8 cellular contexts compared by ENCODE assay signal in the genomic region with DNA sequence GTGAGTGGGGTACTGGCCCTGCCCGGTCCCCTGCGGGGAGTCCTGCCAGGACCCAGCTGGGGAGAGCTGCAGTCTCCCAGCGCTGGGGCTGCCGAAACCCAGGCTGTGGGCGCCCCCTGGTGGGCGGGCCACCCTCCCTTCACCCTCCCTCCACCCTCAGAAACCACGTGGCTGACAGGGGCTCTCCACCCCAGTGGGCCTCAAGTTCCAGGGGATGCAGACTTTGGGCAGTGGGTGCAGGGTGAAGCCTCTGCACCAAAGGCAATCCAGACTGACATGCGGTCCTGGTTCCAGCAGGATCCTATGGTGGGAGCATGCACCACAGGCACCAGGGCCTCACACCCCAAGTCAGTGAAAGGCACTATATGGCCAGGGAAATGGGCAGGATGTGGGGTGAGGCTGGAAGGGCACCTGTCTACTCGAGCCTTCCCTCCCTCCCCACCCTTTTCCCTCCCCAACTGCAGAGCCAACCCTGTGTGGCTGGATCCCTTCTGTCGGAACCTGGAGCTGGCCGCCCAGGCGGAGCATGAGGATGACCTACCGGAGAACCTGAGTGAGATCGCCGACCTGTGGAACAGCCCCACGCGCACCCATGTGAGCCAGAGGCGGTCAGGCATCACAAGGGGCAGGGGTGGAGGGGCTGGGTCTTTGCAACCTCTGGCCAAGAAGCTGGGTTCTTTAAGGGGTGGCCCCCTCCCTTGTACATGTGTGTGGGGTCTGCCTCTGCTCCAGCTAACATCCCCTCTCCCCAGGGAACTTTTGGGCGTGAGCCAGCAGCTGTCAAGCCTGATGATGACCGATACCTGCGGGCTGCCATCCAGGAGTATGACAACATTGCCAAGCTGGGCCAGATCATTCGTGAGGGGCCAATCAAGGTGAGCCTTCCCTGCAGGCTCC. TPM values are rescaled to one million over a fixed set of nuclear protein-coding genes. Genes with fewer than 3 reads are reported as not detected.
DNase-seq lines count a peak whose midpoint lies in the region; ATAC-seq and TF ChIP-seq lines count a peak whose summit lies in the region.

No MANE protein-coding gene starts in this region.

- no peaks in the 10 kb centered on the region for H3K27me3 ChIP-seq in GM23338 (ENCODE audit: insufficient read depth)
- no peaks in the 10 kb centered on the region for H3K27me3 ChIP-seq in effector memory CD4-positive, alpha-beta T cell (replicated peaks; ENCODE audit: control insufficient read depth, insufficient read depth, low read length, poor library complexity, severe bottlenecking)

- CTCF ChIA-PET in activated CD4-positive, alpha-beta memory T cell treated with anti-CD3 and anti-CD28 coated beads for 36 hours (lab: Charles Lee), result interaction anchor here (0.6 to 3.9 kb wide), 30 partner anchors 8 to 497 kb away, joined by 3 to 28 read pairs (median 4); a partner anchor contains a TSS

- H3K9me3 Mint-ChIP-seq in GM23338 (no peaks in the 10 kb centered on the region; the same call in 1 of the 3 replicates), mesothelial cell of epicardium (no peaks in the 10 kb centered on the region)
- no peaks in the 10 kb centered on the region for H3K9me3 Mint-ChIP-seq in activated CD4-positive, alpha-beta memory T cell treated with anti-CD3 and anti-CD28 coated beads for 36 hours

- H3F3A ChIP-seq in GM23338 (replicated peaks; ENCODE audit: low read depth), result no peaks in the 10 kb centered on the region

- no peaks in the 10 kb centered on the region for H3K9me3 ChIP-seq in effector memory CD4-positive, alpha-beta T cell (ENCODE audit: control insufficient read depth, low read length)

- no peak overlapping the region for H3K4me2 ChIP-seq in GM23338

- H3K9me2 ChIP-seq in GM23338 (ENCODE audit: insufficient read depth), result no peaks in the 10 kb centered on the region

- H3K36me3 Mint-ChIP-seq in GM23338 (ENCODE audit: low read depth) (peaks cover 24% of the 10 kb centered on the region), mesothelial cell of epicardium (peaks cover 15% of the 10 kb centered on the region)
- peaks cover 6% of the 10 kb centered on the region for H3K36me3 Mint-ChIP-seq in activated CD4-positive, alpha-beta memory T cell treated with anti-CD3 and anti-CD28 coated beads for 36 hours

- H4K20me1 ChIP-seq in GM23338 (replicated peaks; ENCODE audit: insufficient read depth), result no peaks in the 10 kb centered on the region; the same call in 1 of the 2 replicates

- H3K27me3 Mint-ChIP-seq in GM23338 (ENCODE audit: insufficient read depth, low read depth, poor library complexity) (peaks cover 6% of the 10 kb centered on the region), mesothelial cell of epicardium (ENCODE audit: low read depth) (peaks cover 5% of the 10 kb centered on the region)
- no peaks in the 10 kb centered on the region for H3K27me3 Mint-ChIP-seq in activated CD4-positive, alpha-beta memory T cell treated with anti-CD3 and anti-CD28 coated beads for 36 hours

- H3K4me1 Mint-ChIP-seq in GM23338 (peaks cover 2% of the 10 kb centered on the region; the same call in 2 of the 3 replicates), mesothelial cell of epicardium (peaks cover 10% of the 10 kb centered on the region)
- H3K4me1 Mint-ChIP-seq in activated CD4-positive, alpha-beta memory T cell treated with anti-CD3 and anti-CD28 coated beads for 36 hours (ENCODE audit: low read depth), result no peaks in the 10 kb centered on the region

- intact Hi-C loops in activated CD4-positive, alpha-beta memory T cell treated with anti-CD3 and anti-CD28 coated beads for 36 hours (cut with micrococcal nuclease), result loop anchor here (5.0 to 10.0 kb wide), 3 partner anchors 115 to 430 kb away; no protein-coding TSS in a partner anchor

- peak; percentile 52 for DNase-seq in COR-L47 (lab: John Stamatoyannopoulos, UW)
- DNase-seq in GM23338 (ENCODE audit: low spot score), result peak; percentile 74
- DNase-seq in NCI-H226, result peak; percentile 41
- peak; percentile 83 for DNase-seq in activated CD4-positive, alpha-beta memory T cell treated with anti-CD3 and anti-CD28 coated beads for 36 hours
- peak; percentile 50 to 60 (median 54) for DNase-seq in effector memory CD4-positive, alpha-beta T cell
- peak; percentile 59 to 74 for DNase-seq in mesothelial cell of epicardium (ENCODE audit: low spot score in 2 of 2, unreplicated experiment in 2 of 2)
- peak; percentile 62 to 66 for DNase-seq in stimulated activated CD8-positive, alpha-beta memory T cell treated with anti-CD3 and anti-CD28 coated beads, Interleukin-4, amount 100 ng/mL, for 4 hours (ENCODE audit: low read depth in 2 of 2, low spot score in 1 of 2)

- H3K79me2 ChIP-seq in GM23338 (replicated peaks; ENCODE audit: insufficient read depth), result no peaks in the 10 kb centered on the region

- ATAC-seq in GM23338, result peak; percentile 87
- ATAC-seq in HG03025 (IDR thresholded peaks at IDR 0.05; ENCODE audit: low FRiP score, unreplicated experiment), result no peak

- no peaks in the 10 kb centered on the region for H3K4me1 ChIP-seq in GM23338 (ENCODE audit: insufficient read depth)
- no peaks in the 10 kb centered on the region for H3K4me1 ChIP-seq in effector memory CD4-positive, alpha-beta T cell (ENCODE audit: control insufficient read depth, insufficient read depth, low read length, poor library complexity, severe bottlenecking)

- H3K4me3 Mint-ChIP-seq in GM23338, result no peak overlapping the region
- no peak overlapping the region for H3K4me3 Mint-ChIP-seq in activated CD4-positive, alpha-beta memory T cell treated with anti-CD3 and anti-CD28 coated beads for 36 hours
- H3K4me3 Mint-ChIP-seq in mesothelial cell of epicardium, result no peak overlapping the region

- H3K27ac ChIP-seq in GM23338 (ENCODE audit: low read depth), result no peak overlapping the region
- no peak overlapping the region for H3K27ac ChIP-seq in effector memory CD4-positive, alpha-beta T cell (ENCODE audit: insufficient read depth, low read length, poor library complexity, severe bottlenecking)

- H3K27ac Mint-ChIP-seq in GM23338, result no peak overlapping the region
- H3K27ac Mint-ChIP-seq in activated CD4-positive, alpha-beta memory T cell treated with anti-CD3 and anti-CD28 coated beads for 36 hours, result no peak overlapping the region
- H3K27ac Mint-ChIP-seq in mesothelial cell of epicardium, result no peak overlapping the region

- H2AFZ ChIP-seq in GM23338, result no peak overlapping the region

- peaks cover 7% of the 10 kb centered on the region for H3K36me3 ChIP-seq in GM23338 (ENCODE audit: insufficient read depth)
- peaks cover 16% of the 10 kb centered on the region for H3K36me3 ChIP-seq in effector memory CD4-positive, alpha-beta T cell (ENCODE audit: control insufficient read depth, insufficient read depth, low read length)

- POLR2A ChIA-PET in activated CD4-positive, alpha-beta memory T cell treated with anti-CD3 and anti-CD28 coated beads for 36 hours (lab: Charles Lee), result interaction anchor here (1.3 kb wide), 1 partner anchor 38 kb away, joined by 4 read pairs; no protein-coding TSS in a partner anchor

- H3K4me3 ChIP-seq in GM23338, result no peak overlapping the region
- no peak overlapping the region for H3K4me3 ChIP-seq in effector memory CD4-positive, alpha-beta T cell (ENCODE audit: insufficient read depth, low read depth, low read length, poor library complexity, severe bottlenecking)

- peak; percentile 76 to 90 for TF ChIP-seq CTCF in GM23338 (conservative IDR thresholded peaks at IDR 0.05; ENCODE audit: low read depth in 2 of 2)
- peak; percentile 77 for TF ChIP-seq CTCF in mesothelial cell of epicardium (IDR thresholded peaks at IDR 0.05; ENCODE audit: unreplicated experiment)

TF ChIP-seq in GM23338, 12 proteins besides CTCF, POLR2A, EP300 and RAD21 (continues in another document):
- TF ChIP-seq ZNF114 (CRISPR knock-in tag; IDR thresholded peaks at IDR 0.05), result no peak
- no peak for TF ChIP-seq JUNB (IDR thresholded peaks at IDR 0.05; ENCODE audit: unreplicated experiment)

RNA-seq across cellular contexts. Expression of a gene that starts 38.8 kb away (rescaled TPM):
- 362 and 391 TPM in 2 replicates for total RNA-seq in GM23338 (2014; rRNA removed; shearing (Covaris generic))
- 144 and 151 TPM in 2 replicates for polyA plus RNA-seq in GM23338 (2016; fragmentation: Nextera tagmentation; extraction: Ambion mirVana)
- 100 to 1,000 TPM; 137 to 144 TPM for total RNA-seq in activated CD4-positive, alpha-beta memory T cell treated with anti-CD3 and anti-CD28 coated beads for 36 hours
- 554 to 574 TPM (median 557 TPM) in 3 replicates for total RNA-seq in mesothelial cell of epicardium

RNA-seq across cellular contexts. Expression of a gene that starts 38.9 kb away (rescaled TPM):
- 0.04 and 0.10 TPM in 2 replicates for total RNA-seq in GM23338 (2014; rRNA removed; shearing (Covaris generic))
- 0.74 TPM in 1 of 2 replicates, not detected in the other for polyA plus RNA-seq in GM23338 (2016; fragmentation: Nextera tagmentation; extraction: Ambion mirVana)
- total RNA-seq in activated CD4-positive, alpha-beta memory T cell treated with anti-CD3 and anti-CD28 coated beads for 36 hours, result 100 to 1,000 TPM; 112 TPM
- total RNA-seq in mesothelial cell of epicardium, result 8.0 to 9.1 TPM (median 8.7 TPM) in 3 replicates

Comparison
In these comparisons a context has a peak if more than half of its experiments do, and no peak if none do; other contexts are left out.
1. RNA of a gene that starts 38.9 kb away (total RNA-seq): 112 TPM in activated CD4-positive, alpha-beta memory T cell treated with anti-CD3 and anti-CD28 coated beads for 36 hours; 8.0 to 9.1 TPM in mesothelial cell of epicardium and 0.04 to 0.10 TPM in GM23338; every median in the first group is over 10 times any median in the second.
2. Peak in every context shown above with its lines, with median percentiles within 50 percentile points of each other: DNase-seq.